ENCODE assay signal across 17 cellular contexts in genomic region chr3:166071-166470, GRCh38. TPM values are rescaled to one million over a fixed set of nuclear protein-coding genes. Genes with fewer than 3 reads are reported as not detected.
"Had no signal": no experiment of that assay in that cellular context is flagged by ENCODE, and none has a peak within 500 bp of the region (broad histone marks: within the 10 kb centered on the region; RNA-seq: fewer than 3 reads in every experiment).

No MANE protein-coding gene starts in this region.

- H3K4me1 Mint-ChIP-seq: natural killer cell had no signal

- DNase-seq: activated naive CD4-positive, alpha-beta T cell treated with anti-CD3 and anti-CD28 coated beads, Interleukin-2, amount 50 U/mL, for 16 hours; activated T-cell treated with anti-CD3 and anti-CD28 coated beads, Interleukin-2, amount 50 U/mL, for 1 hour; amniotic stem cell; foreskin fibroblast; left colon; natural killer cell; occipital lobe; psoas muscle; stimulated activated CD4-positive, alpha-beta T cell treated with anti-CD3 and anti-CD28 coated beads, Interleukin-2, amount 100 ng/mL, for 24 hours; stimulated activated naive CD4-positive, alpha-beta T cell treated with Interleukin-2 at 50 U/mL for 16 hours; T-helper 2 cell; trophoblast cell had no signal

- H3K27ac Mint-ChIP-seq: natural killer cell had no signal

- H3K4me3 ChIP-seq: breast epithelium, lung, psoas muscle had no signal

- ATAC-seq: activated CD4-positive, CD25-positive, alpha-beta regulatory T cell treated with anti-CD3 and anti-CD28 coated beads, Interleukin-2, amount 50 U/mL, for 24 hours; left colon; natural killer cell; psoas muscle; sciatic nerve had no signal

- H3K4me3 Mint-ChIP-seq: natural killer cell had no signal

RNA-seq across cellular contexts. Expression of gene CHL1, which starts 30.5 kb away (rescaled TPM):
- total RNA-seq: dermis microvascular lymphatic vessel endothelial cell, natural killer cell had no signal
